Comparison of ENCODE assay signal across 1 cellular context in genomic region chr13:110893571-110893970, GRCh38.
TF ChIP-seq lines count a peak whose summit lies in the region.

No MANE protein-coding gene starts in this region.

TF ChIP-seq in IMR-90, 13 proteins besides CTCF, POLR2A, EP300 and RAD21:
- TF ChIP-seq RFX5 (IDR thresholded peaks at IDR 0.05; ENCODE audit: low read depth, low read length) (no peak), USF2 (IDR thresholded peaks at IDR 0.05; ENCODE audit: low read depth, low read length) (no peak), MXI1 (IDR thresholded peaks at IDR 0.05; ENCODE audit: borderline replicate concordance, low read depth, low read length) (no peak)
